8 cellular contexts compared by ENCODE assay signal in the genomic region with DNA sequence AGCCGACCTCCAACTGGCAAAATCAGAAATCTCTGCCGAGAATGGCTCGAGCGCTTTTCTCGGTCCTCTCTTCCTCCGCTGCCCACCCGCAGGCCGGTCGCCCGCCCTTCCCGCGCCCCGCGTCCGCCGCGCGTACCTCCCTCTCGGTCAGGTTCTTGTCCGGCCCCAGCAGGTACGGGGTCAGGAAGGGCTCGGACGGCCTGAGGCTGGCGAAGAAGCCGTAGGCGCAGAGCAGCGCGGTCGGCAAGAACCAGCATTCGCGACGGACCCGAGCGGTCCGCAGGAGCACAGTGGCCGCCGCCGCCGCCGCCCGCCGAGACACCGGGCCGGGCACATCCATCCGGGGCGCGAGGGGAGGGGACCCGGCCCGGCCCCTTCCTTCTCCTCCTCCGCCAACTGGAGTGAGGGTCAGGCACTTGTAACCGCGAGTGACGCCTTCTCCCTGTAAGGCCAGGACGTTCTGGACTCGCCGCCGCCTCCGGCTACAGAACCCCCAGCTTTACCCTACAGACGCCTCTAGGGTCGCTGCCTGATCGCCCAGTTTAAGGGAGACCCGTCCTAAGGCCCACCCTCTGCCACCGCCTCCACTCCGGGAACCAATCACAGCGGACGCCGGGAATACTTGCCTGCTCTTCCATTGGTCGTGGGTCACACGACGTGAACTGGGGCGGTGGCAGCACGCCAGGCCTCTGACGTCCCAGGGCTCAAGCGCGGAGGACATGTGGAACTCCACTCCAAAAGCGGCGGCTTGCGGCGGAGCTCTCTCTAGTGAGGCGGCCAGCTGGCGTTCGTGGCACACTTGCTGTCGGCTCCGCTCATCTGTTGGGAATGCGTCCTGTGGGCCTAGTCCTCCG.
DNase-seq lines count a peak whose midpoint lies in the region; ATAC-seq and TF ChIP-seq lines count a peak whose summit lies in the region.

TSS of gene SLC19A2 (minus strand) at position 518 of the 854 bp plus-strand sequence. CDS start at position 340, 178 bp downstream.

- H3K4me3 ChIP-seq in OCI-LY3 (ENCODE audit: low read length) = peak within 1 kb of the TSS; percentile 83

- H3K79me2 ChIP-seq in OCI-LY3 (ENCODE audit: low read length) = peaks cover 58% of the 10 kb centered on the region

- peak within 1 kb of the TSS; percentile 44 for H3K27ac ChIP-seq in OCI-LY3 (ENCODE audit: low read length)

- DNase-seq in DMS114 treated with DMSO at 0.1 percent for 48 hours (lab: John Stamatoyannopoulos, UW; ENCODE audit: unreplicated experiment) (peak; percentile 92), HuH-7.5 (ENCODE audit: low spot score) (peak; percentile 91), activated T-cell treated with anti-CD3 and anti-CD28 coated beads for 24 hours (ENCODE audit: low read depth) (peak; percentile 90), epidermal melanocyte (ENCODE audit: insufficient read length, low spot score) (peak; percentile 88), middle frontal gyrus (ENCODE audit: extremely low spot score, low spot score) (peak; percentile 100)
- DNase-seq in stimulated activated CD8-positive, alpha-beta memory T cell treated with anti-CD3 and anti-CD28 coated beads, Interleukin-2, amount 100 ng/mL, for 48 hours (ENCODE audit: low read depth in 2 of 2) = peak; percentile 89 to 91

- H2AFZ ChIP-seq in OCI-LY3 (ENCODE audit: low read depth, low read length) = peak within 1 kb of the TSS; percentile 88

- peak within 1 kb of the TSS; percentile 96 for H3K4me2 ChIP-seq in OCI-LY3 (ENCODE audit: low read length)

- ATAC-seq in GM21526 (IDR thresholded peaks at IDR 0.05; ENCODE audit: low FRiP score, unreplicated experiment) = peak; percentile 99

- peak within 1 kb of the TSS; percentile 85 for H3K9ac ChIP-seq in OCI-LY3 (ENCODE audit: low read length)

- peak; percentile 36 for TF ChIP-seq CTCF in OCI-LY3 (IDR thresholded peaks at IDR 0.05; ENCODE audit: low read depth, low read length)

- H3K36me3 ChIP-seq in OCI-LY3 (replicated peaks; ENCODE audit: low read depth, low read length) = peaks cover 27% of the 10 kb centered on the region

- H4K20me1 ChIP-seq in OCI-LY3 (ENCODE audit: insufficient read depth, low read length) = peaks cover 40% of the 10 kb centered on the region

- H3K27me3 ChIP-seq in OCI-LY3 (ENCODE audit: low read depth, low read length) = no peaks in the 10 kb centered on the region

- H3K9me3 ChIP-seq in OCI-LY3 (ENCODE audit: insufficient read depth, low read length) = no peaks in the 10 kb centered on the region

- peaks cover 44% of the 10 kb centered on the region for H3K4me1 ChIP-seq in OCI-LY3 (ENCODE audit: low read length)

Comparison
In these comparisons a context has a peak if more than half of its experiments do, and no peak if none do; other contexts are left out.
1. Peak in every context shown above with its lines: DNase-seq, ATAC-seq, H3K4me3 ChIP-seq and H3K27ac ChIP-seq.